ENCODE assay signal across 26 cellular contexts in the genomic region with DNA sequence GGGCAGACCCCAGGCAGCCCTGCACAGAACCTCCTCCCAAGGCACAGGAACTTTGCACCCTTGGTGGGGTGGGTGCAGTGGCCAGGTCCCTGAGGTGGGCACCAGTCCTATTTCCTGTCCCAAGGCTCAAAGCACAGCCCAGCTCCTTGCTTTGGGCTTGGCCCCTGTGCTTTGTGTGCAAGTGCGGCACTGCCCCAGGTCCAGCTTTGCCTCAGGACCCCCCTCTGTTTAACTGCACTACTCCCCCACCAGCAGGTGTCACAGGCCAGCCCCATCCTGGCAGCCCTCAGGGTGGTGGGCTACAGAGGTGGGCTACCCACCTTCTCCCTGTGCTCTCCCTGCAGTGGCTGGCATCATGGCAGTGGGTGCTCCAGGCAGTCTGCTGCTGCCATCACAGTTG.
"Had no signal": no experiment of that assay in that cellular context is flagged by ENCODE, and none has a peak within 500 bp of the region (broad histone marks: within the 10 kb centered on the region; RNA-seq: fewer than 3 reads in every experiment).

No MANE protein-coding gene starts in this region.

- H3K36me3 Mint-ChIP-seq: mesothelial cell of epicardium, naive B cell, natural killer cell had no signal

- H3K4me1 ChIP-seq: heart right ventricle, parathyroid adenoma, psoas muscle, right atrium auricular region, suprapubic skin, tibial artery, uterus had no signal

- H3K79me2 ChIP-seq: hepatocyte, parathyroid adenoma had no signal

- H3K27ac Mint-ChIP-seq: mesothelial cell of epicardium; naive B cell; natural killer cell; nephron progenitor cell; stimulated activated naive CD8-positive, alpha-beta T cell treated with anti-CD3 and anti-CD28 coated beads, Interleukin-15, Interleukin-2, amounts not matched to agents 100 ng/mL and 50 ng/mL, for 24 hours had no signal

- H3K27ac ChIP-seq: heart right ventricle, hepatocyte, parathyroid adenoma, psoas muscle, right atrium auricular region, right lobe of liver, suprapubic skin, thoracic aorta, tibial artery, uterus had no signal

- DNase-seq: heart right ventricle; islet precursor cell; mesendoderm; naive B cell; natural killer cell; nephron progenitor cell; nucleus accumbens; psoas muscle; right lobe of liver; stimulated activated CD4-positive, alpha-beta T cell treated with anti-CD3 and anti-CD28 coated beads, Interleukin-1b, Interleukin-23, amount 100 ng/mL, for 48 hours; stimulated activated CD4-positive, alpha-beta T cell treated with anti-CD3 and anti-CD28 coated beads, Interleukin-2, amount 100 ng/mL, for 48 hours; stimulated activated CD4-positive, alpha-beta T cell treated with anti-CD3 and anti-CD28 coated beads, Interleukin-4, amount 100 ng/mL, for 4 hours; stimulated activated CD8-positive, alpha-beta memory T cell treated with anti-CD3 and anti-CD28 coated beads, Interleukin-4, amount 100 ng/mL, for 48 hours; stimulated activated naive CD4-positive, alpha-beta T cell; tibial artery; trophoblast cell; uterus had no signal

- H3K4me2 ChIP-seq: hepatocyte, smooth muscle cell had no signal

- H3K27me3 Mint-ChIP-seq: naive B cell; stimulated activated naive CD8-positive, alpha-beta T cell treated with anti-CD3 and anti-CD28 coated beads, Interleukin-15, Interleukin-2, amounts not matched to agents 100 ng/mL and 50 ng/mL, for 24 hours had no signal

- H3K4me3 ChIP-seq: heart right ventricle, hepatocyte, lung, psoas muscle, right atrium auricular region, right lobe of liver, smooth muscle cell, suprapubic skin, thoracic aorta, tibial artery, uterus had no signal

- H3K27me3 ChIP-seq: heart right ventricle, hepatocyte, right atrium auricular region, right lobe of liver, suprapubic skin, tibial artery, uterus had no signal

- H2AFZ ChIP-seq: hepatocyte, parathyroid adenoma had no signal

- ATAC-seq: heart right ventricle, natural killer cell, psoas muscle had no signal

- H3K4me1 Mint-ChIP-seq: naive B cell, natural killer cell, nephron progenitor cell had no signal

- H3K9me3 Mint-ChIP-seq: naive B cell, nephron progenitor cell had no signal

- H3K9me3 ChIP-seq: heart right ventricle, psoas muscle, right atrium auricular region, right lobe of liver, suprapubic skin, thoracic aorta, tibial artery, uterus had no signal

- H3K4me3 Mint-ChIP-seq: mesothelial cell of epicardium; naive B cell; natural killer cell; nephron progenitor cell; stimulated activated naive CD8-positive, alpha-beta T cell treated with anti-CD3 and anti-CD28 coated beads, Interleukin-15, Interleukin-2, amounts not matched to agents 100 ng/mL and 50 ng/mL, for 24 hours had no signal

- H3K36me3 ChIP-seq: heart right ventricle, right atrium auricular region, right lobe of liver, suprapubic skin, thoracic aorta, tibial artery, uterus had no signal
